Comparison of ENCODE assay signal across 20 cellular contexts in the genomic region with DNA sequence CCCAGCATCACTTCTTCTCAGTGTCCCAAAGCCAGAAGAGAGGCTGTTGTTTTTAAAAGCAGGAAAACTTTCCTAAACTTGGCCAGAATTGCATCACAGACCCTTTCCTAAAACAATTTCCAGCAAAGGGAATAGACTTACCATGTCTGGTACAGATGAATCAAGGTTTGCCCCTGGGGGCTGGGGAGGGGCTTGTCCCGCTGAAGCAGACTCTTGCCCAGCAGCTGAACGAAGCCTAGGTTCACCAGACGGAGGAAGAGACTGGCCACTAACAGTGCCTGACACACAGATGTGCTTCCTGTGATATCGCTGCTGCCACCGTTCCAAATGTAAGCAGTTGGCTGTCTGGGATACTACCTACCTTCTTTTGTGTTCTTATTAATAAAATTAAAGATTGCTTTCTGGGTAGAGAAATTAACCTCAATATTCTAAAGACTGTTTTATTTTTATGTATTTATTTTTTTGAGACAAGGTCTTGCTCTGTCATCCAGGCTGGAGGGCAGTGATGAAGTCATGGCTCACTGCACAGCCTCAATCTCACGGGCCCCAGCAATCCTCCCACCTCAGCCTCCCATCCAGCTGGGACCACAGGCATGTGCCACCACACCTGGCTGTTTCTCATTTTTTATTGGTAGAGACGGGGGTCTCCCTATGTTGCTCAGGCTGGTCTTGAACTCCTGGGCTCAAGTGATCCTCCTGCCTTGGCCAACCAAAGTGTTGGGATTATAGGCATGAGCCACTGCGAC. TPM values are rescaled to one million over a fixed set of nuclear protein-coding genes. Genes with fewer than 3 reads are reported as not detected.
DNase-seq lines count a peak whose midpoint lies in the region; ATAC-seq, FAIRE-seq and TF ChIP-seq lines count a peak whose summit lies in the region.
"Had no signal": no experiment of that assay in that cellular context is flagged by ENCODE, and none has a peak within 500 bp of the region (broad histone marks: within the 10 kb centered on the region; RNA-seq: fewer than 3 reads in every experiment).

No MANE protein-coding gene starts in this region.

- no peak for TF ChIP-seq POLR2A in H1 (IDR thresholded peaks at IDR 0.05; ENCODE audit: control extremely low read depth in 1 of 2, low read depth in 2 of 2, low read length in 2 of 2)

- H3K27ac ChIP-seq in H1 (ENCODE audit: low read depth, low read length) (no peak overlapping the region), substantia nigra (ENCODE audit: low read depth, low read length, poor library complexity, severe bottlenecking) (peak overlapping the region; percentile 64)
- H3K27ac ChIP-seq: upper lobe of left lung had no signal

- CTCF ChIA-PET in H1 (lab: Charles Lee; ENCODE audit: partially characterized antibody), result interaction anchor here (0.7 to 5.2 kb wide), 10 partner anchors 7 to 145 kb away, joined by 3 to 39 read pairs (median 4); no protein-coding TSS in a partner anchor

- H3K4me3 ChIP-seq in H1 (ENCODE audit: extremely low read depth in 1 of 4, insufficient read depth in 2 of 4, low read depth in 3 of 4, low read length in 4 of 4), result no peak overlapping the region
- H3K4me3 ChIP-seq: upper lobe of left lung had no signal

- no peak overlapping the region for H3K23ac ChIP-seq in H1 (ENCODE audit: insufficient read length)

- H2AK5ac ChIP-seq in H1 (ENCODE audit: low read depth, low read length), result no peak overlapping the region

- ATAC-seq in Right ventricle myocardium inferior, result no peak

- no peak overlapping the region for H3K18ac ChIP-seq in H1 (ENCODE audit: extremely low read depth, low read length)

- no peak for TF ChIP-seq EP300 in H1 (IDR thresholded peaks at IDR 0.05; ENCODE audit: borderline replicate concordance in 1 of 2, low read depth in 2 of 2, low read length in 2 of 2)

- no peak overlapping the region for H2BK15ac ChIP-seq in H1 (ENCODE audit: low read length)

- peaks cover 0 to 5% (median 3%) of the 10 kb centered on the region in 4 experiments; a peak in 4 of 7 replicates for H3K4me1 ChIP-seq in H1 (replicated peaks in 1 of 4; ENCODE audit: control insufficient read depth in 3 of 4, insufficient read depth in 4 of 4, low read length in 3 of 4)

- WGBS in H1 (ENCODE audit: extremely low coverage in 1 of 2, insufficient coverage in 1 of 2, insufficient read length in 1 of 2, insufficient replicate concordance in 2 of 2, low coverage in 1 of 2, low lambda C conversion rate in 2 of 2, missing lambda C conversion rate in 1 of 2), 2 experiments, result 93% methylated on average over 8 of the region's 8 CpGs; no CpG with 5 or more reads in 1 of the 2 experiments

- no peak for TF ChIP-seq CTCF in H1 (IDR thresholded peaks at IDR 0.05; ENCODE audit: control extremely low read depth in 1 of 3, insufficient read depth in 1 of 3, low read depth in 1 of 3, low read length in 3 of 3)
- no peak for TF ChIP-seq CTCF in osteocyte (IDR thresholded peaks at IDR 0.05)

- no peak overlapping the region for H2BK5ac ChIP-seq in H1 (ENCODE audit: low read depth, low read length)

- no peak for TF ChIP-seq RAD21 in H1 (IDR thresholded peaks at IDR 0.05 in 1 of 2, conservative IDR thresholded peaks at IDR 0.05 in 1 of 2; ENCODE audit: low read depth in 2 of 2, low read length in 2 of 2)

- H3K4me3 Mint-ChIP-seq in osteocyte (ENCODE audit: unreplicated experiment), result no peak overlapping the region
- H3K4me3 Mint-ChIP-seq: CD14-positive monocyte; central memory CD8-positive, alpha-beta T cell; T-helper 2 cell treated with Interferon-gamma antibody and Interleukin-4, amounts not matched to agents 5 μg/mL and 100 μg/mL, for 36 hours had no signal

- no peaks in the 10 kb centered on the region for H3K27me3 Mint-ChIP-seq in osteocyte (ENCODE audit: unreplicated experiment)
- H3K27me3 Mint-ChIP-seq: central memory CD8-positive, alpha-beta T cell had no signal

- H4K91ac ChIP-seq in H1 (replicated peaks; ENCODE audit: insufficient read length, low read length), result peak overlapping the region; percentile 59

- FAIRE-seq in H1 (lab: Jason Lieb, UNC), result no peak
- FAIRE-seq: A204.1, keratinocyte had no signal

- H3K79me1 ChIP-seq in H1 (ENCODE audit: low read depth, low read length), result no peaks in the 10 kb centered on the region

- H3K56ac ChIP-seq in H1 (replicated peaks; ENCODE audit: insufficient read length, low read depth, low read length), result no peak overlapping the region

- H2BK120ac ChIP-seq in H1 (replicated peaks; ENCODE audit: low read depth, low read length), result no peak overlapping the region

- intact Hi-C loops in Right ventricle myocardium inferior (cut with DNase I) (no loop called here), cardiac septum (cut with DNase I) (no loop called here)

- H3K79me2 ChIP-seq in H1 (ENCODE audit: control insufficient read depth in 1 of 2, insufficient read depth in 2 of 2, low read length in 2 of 2), result peaks cover 7 to 8% of the 10 kb centered on the region in 2 experiments

- H3K4me2 ChIP-seq in H1 (ENCODE audit: insufficient read depth in 1 of 2, low read depth in 2 of 2, low read length in 2 of 2), result no peak overlapping the region

- H3K9me3 Mint-ChIP-seq in osteocyte (ENCODE audit: unreplicated experiment), result no peaks in the 10 kb centered on the region
- H3K9me3 Mint-ChIP-seq: activated T-helper 2 cell treated with anti-CD3 and anti-CD28 coated beads, Interferon-gamma antibody, Interleukin-2, Interleukin-4, amounts not matched to agents 10 μg/mL and 5 μg/mL and 100 μg/mL, durations not matched to agents 14 hours and 24 hours and 36 hours; CD14-positive monocyte; central memory CD8-positive, alpha-beta T cell; T-helper 2 cell treated with Interferon-gamma antibody and Interleukin-4, amounts not matched to agents 5 μg/mL and 100 μg/mL, for 36 hours had no signal

- H3K36me3 Mint-ChIP-seq in osteocyte (ENCODE audit: unreplicated experiment), result peaks cover 3% of the 10 kb centered on the region

- no peak overlapping the region for H4K5ac ChIP-seq in H1 (ENCODE audit: insufficient read length, low read depth, low read length)

- H3K4ac ChIP-seq in H1 (replicated peaks; ENCODE audit: insufficient read length, low read depth, low read length), result no peak overlapping the region

- peaks cover 21% of the 10 kb centered on the region for H3K4me1 Mint-ChIP-seq in osteocyte (ENCODE audit: unreplicated experiment)

- no peak overlapping the region for H3K9ac ChIP-seq in H1 (replicated peaks in 1 of 4; ENCODE audit: extremely low read depth in 1 of 4, low read depth in 3 of 4, low read length in 3 of 4)

- no peak overlapping the region for H3K27ac Mint-ChIP-seq in osteocyte (ENCODE audit: unreplicated experiment)
- H3K27ac Mint-ChIP-seq: activated T-helper 2 cell treated with anti-CD3 and anti-CD28 coated beads, Interferon-gamma antibody, Interleukin-2, Interleukin-4, amounts not matched to agents 10 μg/mL and 5 μg/mL and 100 μg/mL, durations not matched to agents 14 hours and 24 hours and 36 hours; T-helper 2 cell treated with Interferon-gamma antibody and Interleukin-4, amounts not matched to agents 5 μg/mL and 100 μg/mL, for 36 hours had no signal

- no peak overlapping the region for H4K8ac ChIP-seq in H1 (ENCODE audit: extremely low read depth, insufficient read depth, low read length)

- no peaks in the 10 kb centered on the region for H4K20me1 ChIP-seq in H1 (replicated peaks in 1 of 2; ENCODE audit: control insufficient read depth in 1 of 2, insufficient read depth in 2 of 2, low read length in 2 of 2)

- peak; percentile 43 for DNase-seq in Right ventricle myocardium inferior (ENCODE audit: missing footprints)
- no peak for DNase-seq in cardiac septum (ENCODE audit: low spot score)
- no peak for DNase-seq in H1 (ENCODE audit: low read depth in 1 of 2, low spot score in 2 of 2)
- DNase-seq in substantia nigra (lab: John Stamatoyannopoulos, UW), result no peak
- DNase-seq in NCI-H345 (lab: John Stamatoyannopoulos, UW), result no peak
- DNase-seq in osteocyte (ENCODE audit: extremely low spot score, unreplicated experiment), result no peak
- DNase-seq: activated CD4-positive, alpha-beta T cell treated with anti-CD3 and anti-CD28 coated beads for 1 hour; effector CD8-positive, alpha-beta T cell; NCI-H187; SIG-M5; stimulated activated naive CD4-positive, alpha-beta T cell; upper lobe of left lung had no signal

- no peak overlapping the region for H2BK20ac ChIP-seq in H1 (ENCODE audit: low read length)

- H2BK12ac ChIP-seq in H1 (ENCODE audit: low read depth, low read length), result no peak overlapping the region

- H3K23me2 ChIP-seq in H1 (ENCODE audit: low read depth, low read length), result peaks cover 2% of the 10 kb centered on the region; the same call in 1 of the 2 replicates

- H3K36me3 ChIP-seq in H1 (ENCODE audit: control insufficient read depth in 2 of 4, insufficient read depth in 4 of 4, low read length in 3 of 4), result no peaks in the 10 kb centered on the region; a peak in 1 of 8 replicates
- H3K36me3 ChIP-seq: upper lobe of left lung had no signal

- no peaks in the 10 kb centered on the region for H3K9me3 ChIP-seq in H1 (ENCODE audit: insufficient read depth in 2 of 2, low read depth in 1 of 2, low read length in 1 of 2)
- H3K9me3 ChIP-seq: upper lobe of left lung had no signal

- POLR2A ChIA-PET in H1 (lab: Charles Lee; ENCODE audit: partially characterized antibody), result interaction anchor here (1.6 kb wide), 1 partner anchor 13 kb away, joined by 4 read pairs; no protein-coding TSS in a partner anchor

- no peaks in the 10 kb centered on the region for H3K27me3 ChIP-seq in H1 (replicated peaks in 1 of 4; ENCODE audit: control insufficient read depth in 3 of 4, extremely low read depth in 1 of 4, insufficient read depth in 3 of 4, low read length in 3 of 4)
- H3K27me3 ChIP-seq: upper lobe of left lung had no signal

- H2AFZ ChIP-seq in H1 (ENCODE audit: low read length), result no peak overlapping the region

- no peak overlapping the region for H3K14ac ChIP-seq in H1 (ENCODE audit: insufficient read length)

RNA-seq across cellular contexts. Expression of gene PRCD, which starts 13.5 kb away (rescaled TPM):
- 3.4 TPM for total RNA-seq in Right ventricle myocardium inferior
- 2.7 TPM for total RNA-seq in cardiac septum
- 1.4 and 2.1 TPM in 2 replicates for total RNA-seq in H1 (2021; fragmentation: NEBNext Ultra II Directional; extraction: Animal tissue kit (Norgen Biotek cat#: 25700))
- 0.77 and 1.1 TPM in 2 replicates for polyA plus RNA-seq in H1 (2011; rRNA removed)
- polyA plus RNA-seq in H1 (2011; cell fraction: cytosol; rRNA removed), result 1.4 TPM
- polyA plus RNA-seq in H1 (2011; cell fraction: nucleus; rRNA removed), result 3.1 TPM
- polyA plus RNA-seq in H1 (2012, experiment 1 of 2), result 1.1 to 1.6 TPM (median 1.5 TPM) in 4 replicates
- 2.3 TPM for polyA plus RNA-seq in H1 (2012, experiment 2 of 2)
- 2.0 TPM for polyA plus RNA-seq in H1 (2013, experiment 1 of 2)
- polyA plus RNA-seq in H1 (2013, experiment 2 of 2), result 1.5 TPM
- 0.12 and 0.22 TPM in 2 replicates for polyA minus RNA-seq in H1 (2011; rRNA and poly(A)+ RNA removed)
- not detected for polyA minus RNA-seq in H1 (2011; cell fraction: cytosol; rRNA and poly(A)+ RNA removed)
- 3.5 TPM for polyA minus RNA-seq in H1 (2011; cell fraction: nucleus; rRNA and poly(A)+ RNA removed)
- 1.3 and 1.4 TPM in 2 replicates for total RNA-seq in osteocyte
- total RNA-seq: activated T-helper 2 cell treated with anti-CD3 and anti-CD28 coated beads, Interferon-gamma antibody, Interleukin-2, Interleukin-4, amounts not matched to agents 10 μg/mL and 5 μg/mL and 100 μg/mL, durations not matched to agents 14 hours and 24 hours and 36 hours; NCI-H460 had no signal
- polyA plus RNA-seq: CD14-positive monocyte had no signal

RNA-seq across cellular contexts. Expression of gene CYGB, which starts 15.8 kb away (rescaled TPM):
- total RNA-seq in Right ventricle myocardium inferior (38.2 TPM), cardiac septum (17.6 TPM), osteocyte (8.6 and 9.1 TPM in 2 replicates)
- total RNA-seq in H1 (2021; fragmentation: NEBNext Ultra II Directional; extraction: Animal tissue kit (Norgen Biotek cat#: 25700)), result 3.7 and 4.0 TPM in 2 replicates
- 2.7 and 3.3 TPM in 2 replicates for polyA plus RNA-seq in H1 (2011; rRNA removed)
- polyA plus RNA-seq in H1 (2011; cell fraction: cytosol; rRNA removed), result 1.7 TPM
- 1.7 TPM for polyA plus RNA-seq in H1 (2011; cell fraction: nucleus; rRNA removed)
- polyA plus RNA-seq in H1 (2012, experiment 1 of 2), result 1.4 to 3.4 TPM (median 2.9 TPM) in 4 replicates
- 4.0 TPM for polyA plus RNA-seq in H1 (2012, experiment 2 of 2)
- polyA plus RNA-seq in H1 (2013, experiment 1 of 2), result 2.8 TPM
- polyA plus RNA-seq in H1 (2013, experiment 2 of 2), result 2.8 TPM
- 0.19 and 1.4 TPM in 2 replicates for polyA minus RNA-seq in H1 (2011; rRNA and poly(A)+ RNA removed)
- polyA minus RNA-seq in H1 (2011; cell fraction: cytosol; rRNA and poly(A)+ RNA removed), result 0.66 TPM
- polyA minus RNA-seq in H1 (2011; cell fraction: nucleus; rRNA and poly(A)+ RNA removed), result 0.80 TPM
- total RNA-seq: activated T-helper 2 cell treated with anti-CD3 and anti-CD28 coated beads, Interferon-gamma antibody, Interleukin-2, Interleukin-4, amounts not matched to agents 10 μg/mL and 5 μg/mL and 100 μg/mL, durations not matched to agents 14 hours and 24 hours and 36 hours had no signal
- polyA plus RNA-seq: CD14-positive monocyte had no signal

RNA-seq across cellular contexts. Expression of gene ST6GALNAC2, which starts 32.3 kb away (rescaled TPM):
- total RNA-seq in Right ventricle myocardium inferior (5.7 TPM), cardiac septum (6.2 TPM), osteocyte (1.9 and 3.3 TPM in 2 replicates)
- not detected in 2 replicates for total RNA-seq in H1 (2021; fragmentation: NEBNext Ultra II Directional; extraction: Animal tissue kit (Norgen Biotek cat#: 25700))
- 0.09 TPM in 1 of 2 replicates, not detected in the other for polyA plus RNA-seq in H1 (2011; rRNA removed)
- not detected for polyA plus RNA-seq in H1 (2011; cell fraction: cytosol; rRNA removed)
- not detected for polyA plus RNA-seq in H1 (2011; cell fraction: nucleus; rRNA removed)
- not detected in 4 replicates for polyA plus RNA-seq in H1 (2012, experiment 1 of 2)
- not detected for polyA plus RNA-seq in H1 (2012, experiment 2 of 2)
- not detected for polyA plus RNA-seq in H1 (2013, experiment 1 of 2)
- not detected for polyA plus RNA-seq in H1 (2013, experiment 2 of 2)
- polyA minus RNA-seq in H1 (2011; rRNA and poly(A)+ RNA removed), result not detected in 2 replicates
- not detected for polyA minus RNA-seq in H1 (2011; cell fraction: cytosol; rRNA and poly(A)+ RNA removed)
- polyA minus RNA-seq in H1 (2011; cell fraction: nucleus; rRNA and poly(A)+ RNA removed), result not detected
- polyA plus RNA-seq: neural cell had no signal

RNA-seq across cellular contexts. Expression of gene RHBDF2, which starts 52.1 kb away (rescaled TPM):
- total RNA-seq in Right ventricle myocardium inferior, result 17.9 TPM
- total RNA-seq in cardiac septum, result 11.5 TPM
- total RNA-seq in H1 (2021; fragmentation: NEBNext Ultra II Directional; extraction: Animal tissue kit (Norgen Biotek cat#: 25700)), result 25.9 and 26.2 TPM in 2 replicates
- polyA plus RNA-seq in H1 (2011; rRNA removed), result 21.2 and 27.9 TPM in 2 replicates
- polyA plus RNA-seq in H1 (2011; cell fraction: cytosol; rRNA removed), result 15.5 TPM
- 46.6 TPM for polyA plus RNA-seq in H1 (2011; cell fraction: nucleus; rRNA removed)
- 16.4 to 25.4 TPM (median 22.4 TPM) in 4 replicates for polyA plus RNA-seq in H1 (2012, experiment 1 of 2)
- 15.6 TPM for polyA plus RNA-seq in H1 (2012, experiment 2 of 2)
- 30.8 TPM for polyA plus RNA-seq in H1 (2013, experiment 1 of 2)
- polyA plus RNA-seq in H1 (2013, experiment 2 of 2), result 30.3 TPM
- polyA minus RNA-seq in H1 (2011; rRNA and poly(A)+ RNA removed), result 12.5 and 16.5 TPM in 2 replicates
- polyA minus RNA-seq in H1 (2011; cell fraction: cytosol; rRNA and poly(A)+ RNA removed), result 16.4 TPM
- 22.9 TPM for polyA minus RNA-seq in H1 (2011; cell fraction: nucleus; rRNA and poly(A)+ RNA removed)
- 14.5 and 17.5 TPM in 2 replicates for total RNA-seq in osteocyte
- polyA plus RNA-seq: neural cell had no signal
